ENCODE assay signal across 21 cellular contexts in genomic region chr1:160367516-160367900, GRCh38. TPM values are rescaled to one million over a fixed set of nuclear protein-coding genes. Genes with fewer than 3 reads are reported as not detected.
DNase-seq lines count a peak whose midpoint lies in the region; ATAC-seq, FAIRE-seq and TF ChIP-seq lines count a peak whose summit lies in the region.
"Had no signal": no experiment of that assay in that cellular context is flagged by ENCODE, and none has a peak within 500 bp of the region (broad histone marks: within the 10 kb centered on the region; RNA-seq: fewer than 3 reads in every experiment).

No MANE protein-coding gene starts in this region.

- CTCF ChIA-PET in HepG2 (lab: Yijun Ruan, JAX; ENCODE audit: low intra/inter-chr PET ratio, low total read pairs) = no interaction called here

- H3K36me3 ChIP-seq in HepG2 (replicated peaks in 1 of 2; ENCODE audit: control insufficient read depth in 1 of 2, insufficient read depth in 2 of 2, low read length in 2 of 2) (no peaks in the 10 kb centered on the region), upper lobe of right lung (no peaks in the 10 kb centered on the region)
- H3K36me3 ChIP-seq: BLaER1, HAP-1 had no signal

- no peak for TF ChIP-seq RAD21 in HepG2 (CRISPR knock-in tag; IDR thresholded peaks at IDR 0.05)

- H3K27ac ChIP-seq in HepG2 (ENCODE audit: extremely low read length, insufficient read depth, low read length) (no peak overlapping the region), upper lobe of right lung (no peak overlapping the region)
- H3K27ac ChIP-seq: BLaER1, HL-60 had no signal

- no peaks in the 10 kb centered on the region for H3K27me3 Mint-ChIP-seq in activated T-helper 17 cell treated with anti-CD3 and anti-CD28 coated beads, Interleukin-2, amount 50 U/mL, for 72 hours

- no peak overlapping the region for H3K4me2 ChIP-seq in HepG2 (ENCODE audit: low read depth, low read length)
- H3K4me2 ChIP-seq: BLaER1 had no signal

- intact Hi-C loops in HepG2 (cut with micrococcal nuclease; ENCODE audit: unreplicated experiment) = no loop called here
- intact Hi-C loops in upper lobe of right lung (cut with DNase I) = no loop called here

- no peak overlapping the region for H3K4me3 Mint-ChIP-seq in activated T-helper 17 cell treated with anti-CD3 and anti-CD28 coated beads, Interleukin-2, amount 50 U/mL, for 72 hours
- H3K4me3 Mint-ChIP-seq: CD8-positive, alpha-beta T cell had no signal

- no peaks in the 10 kb centered on the region for H4K20me1 ChIP-seq in HepG2 (ENCODE audit: insufficient read depth, low read length)
- H4K20me1 ChIP-seq: BLaER1 had no signal

- no peak overlapping the region for H3K9ac ChIP-seq in HepG2 (ENCODE audit: insufficient read depth, low read depth, low read length)
- H3K9ac ChIP-seq: BLaER1 had no signal

- H3K36me3 Mint-ChIP-seq in activated T-helper 17 cell treated with anti-CD3 and anti-CD28 coated beads, Interleukin-2, amount 50 U/mL, for 72 hours (ENCODE audit: low read depth) = no peaks in the 10 kb centered on the region
- H3K36me3 Mint-ChIP-seq: CD8-positive, alpha-beta T cell had no signal

- H3K27me3 ChIP-seq in HepG2 (ENCODE audit: control insufficient read depth in 1 of 2, insufficient read depth in 2 of 2, low read length in 2 of 2) = no peaks in the 10 kb centered on the region
- no peaks in the 10 kb centered on the region for H3K27me3 ChIP-seq in upper lobe of right lung
- H3K27me3 ChIP-seq: BLaER1 had no signal

- H3K4me3 ChIP-seq in HepG2 (replicated peaks in 1 of 3; ENCODE audit: insufficient read depth in 1 of 3, low read depth in 2 of 3, low read length in 3 of 3) (no peak overlapping the region), upper lobe of right lung (no peak overlapping the region)
- H3K4me3 ChIP-seq: BLaER1, GM12878, HAP-1 had no signal

- peaks cover 2% of the 10 kb centered on the region for H3K4me1 Mint-ChIP-seq in activated T-helper 17 cell treated with anti-CD3 and anti-CD28 coated beads, Interleukin-2, amount 50 U/mL, for 72 hours

- TF ChIP-seq CTCF in HepG2 (CRISPR knock-in tag; IDR thresholded peaks at IDR 0.05) = no peak
- TF ChIP-seq CTCF in upper lobe of right lung (IDR thresholded peaks at IDR 0.05) = no peak

- no peak for ATAC-seq in activated T-helper 17 cell treated with anti-CD3 and anti-CD28 coated beads, Interleukin-2, amount 50 U/mL, for 72 hours (replicated peaks)
- no peak for ATAC-seq in HepG2
- ATAC-seq in upper lobe of right lung = no peak
- no peak for ATAC-seq in GM21723 (IDR thresholded peaks at IDR 0.05; ENCODE audit: unreplicated experiment)
- ATAC-seq in HG02759 (IDR thresholded peaks at IDR 0.05; ENCODE audit: unreplicated experiment) = no peak
- ATAC-seq: CD8-positive, alpha-beta T cell had no signal

- H3K79me2 ChIP-seq in HepG2 (ENCODE audit: insufficient read depth, low read length) = no peaks in the 10 kb centered on the region

- DNase-seq in activated CD8-positive, alpha-beta memory T cell treated with anti-CD3 and anti-CD28 coated beads for 24 hours = peak; percentile 26
- DNase-seq in activated CD8-positive, alpha-beta memory T cell treated with anti-CD3 and anti-CD28 coated beads, Interleukin-2, amount 50 U/mL, for 4 hours = no peak
- no peak for DNase-seq in HepG2 (ENCODE audit: low spot score)
- peak; percentile 29 for DNase-seq in upper lobe of right lung
- DNase-seq: DND-41, GDM1, MV-4-11, NCI-H1417 treated with DMSO at 0.1 percent for 48 hours, NCI-H1930, SHP77 treated with DMSO at 0.1 percent for 48 hours had no signal

- no peak for TF ChIP-seq POLR2A in HepG2 (IDR thresholded peaks at IDR 0.05; ENCODE audit: insufficient read depth in 1 of 2, low read depth in 2 of 2, low read length in 2 of 2)

- H3K9me3 Mint-ChIP-seq in activated T-helper 17 cell treated with anti-CD3 and anti-CD28 coated beads, Interleukin-2, amount 50 U/mL, for 72 hours = no peaks in the 10 kb centered on the region
- H3K9me3 Mint-ChIP-seq: CD8-positive, alpha-beta T cell had no signal

- TF ChIP-seq EP300 in HepG2 (IDR thresholded peaks at IDR 0.05; ENCODE audit: low read depth in 2 of 2, low read length in 2 of 2) = no peak
- TF ChIP-seq EP300 in HepG2 (CRISPR knock-in tag; IDR thresholded peaks at IDR 0.05; ENCODE audit: borderline replicate concordance) = no peak

- POLR2A ChIA-PET in HepG2 (lab: Yijun Ruan, JAX) = no interaction called here

- BruUV-seq in HepG2 (replicated peaks; lab: Mats Ljungman, UMichigan) = no TSS peak

- no peak overlapping the region for H2AFZ ChIP-seq in HepG2 (ENCODE audit: low read length)

- WGBS in HepG2 (ENCODE audit: low lambda C conversion rate) = 19% methylated on average over 4 of the region's 4 CpGs

- H3K27ac Mint-ChIP-seq in activated T-helper 17 cell treated with anti-CD3 and anti-CD28 coated beads, Interleukin-2, amount 50 U/mL, for 72 hours = peak overlapping the region; percentile 40
- H3K27ac Mint-ChIP-seq: CD8-positive, alpha-beta T cell had no signal

- in situ Hi-C loops in HepG2 (cut with HindIII; ENCODE audit: extremely low pct_ligation_motif_present, low pct_unique_long_range_greater_than_20kb) = no loop called here

- H3K9me3 ChIP-seq in HepG2 (ENCODE audit: low read length) (no peaks in the 10 kb centered on the region), upper lobe of right lung (no peaks in the 10 kb centered on the region)
- H3K9me3 ChIP-seq: BLaER1, HAP-1 had no signal

- peaks cover 9% of the 10 kb centered on the region for H3K4me1 ChIP-seq in HepG2 (ENCODE audit: insufficient read depth, low read length)
- no peaks in the 10 kb centered on the region for H3K4me1 ChIP-seq in upper lobe of right lung

- no peak for FAIRE-seq in HepG2 (lab: Jason Lieb, UNC)
- FAIRE-seq: A204.1, GM12878, HTR-8/SVneo had no signal

RNA-seq across cellular contexts. Expression of gene NHLH1, which starts 0.6 kb away (rescaled TPM):
- 1 to 10 TPM; 1.0 to 1.1 TPM for total RNA-seq in activated T-helper 17 cell treated with anti-CD3 and anti-CD28 coated beads, Interleukin-2, amount 50 U/mL, for 72 hours
- total RNA-seq in HepG2 (2016; rRNA removed; fragmentation: Illumina TruSeq; extraction: Trizol) (0.11 TPM in 1 of 2 replicates, not detected in the other), upper lobe of right lung (not detected)
- total RNA-seq in HepG2 (2016; cell fraction: cytosol; rRNA removed; fragmentation: Illumina TruSeq; extraction: Trizol; ENCODE audit: low read depth) = not detected in 2 replicates
- total RNA-seq in HepG2 (2016; cell fraction: insoluble cytoplasmic fraction; rRNA removed; fragmentation: Illumina TruSeq; extraction: Trizol) = not detected in 2 replicates
- not detected in 2 replicates for total RNA-seq in HepG2 (2016; cell fraction: membrane; rRNA removed; fragmentation: Illumina TruSeq; extraction: Trizol)
- 0.19 and 0.22 TPM in 2 replicates for total RNA-seq in HepG2 (2016; cell fraction: nucleus; rRNA removed; fragmentation: Illumina TruSeq; extraction: Trizol)
- 0.44 and 0.57 TPM in 2 replicates for polyA plus RNA-seq in HepG2 (2011; rRNA removed)
- polyA plus RNA-seq in HepG2 (2011; cell fraction: cytosol; rRNA removed) = 0.15 and 0.19 TPM in 2 replicates
- polyA plus RNA-seq in HepG2 (2011; cell fraction: nucleus; rRNA removed) = 0.93 and 1.1 TPM in 2 replicates
- polyA plus RNA-seq in HepG2 (2012) = 0.19 and 0.24 TPM in 2 replicates
- 0.05 TPM in 1 of 2 replicates, not detected in the other for polyA plus RNA-seq in HepG2 (2016; cell fraction: cytosol; fragmentation: Illumina TruSeq; extraction: Trizol; ENCODE audit: low read depth)
- 0.12 TPM in 1 of 2 replicates, not detected in the other for polyA plus RNA-seq in HepG2 (2016; cell fraction: insoluble cytoplasmic fraction; fragmentation: Illumina TruSeq; extraction: Trizol; ENCODE audit: low read depth)
- not detected in 2 replicates for polyA plus RNA-seq in HepG2 (2016; cell fraction: membrane; fragmentation: Illumina TruSeq; extraction: Trizol; ENCODE audit: low read depth)
- polyA plus RNA-seq in HepG2 (2016; cell fraction: nucleus; fragmentation: Illumina TruSeq; extraction: Trizol; ENCODE audit: insufficient read depth, low read depth) = 1.00 and 1.1 TPM in 2 replicates
- polyA minus RNA-seq in HepG2 (2011; rRNA and poly(A)+ RNA removed; ENCODE audit: low replicate concordance) = 0.52 and 1.1 TPM in 2 replicates
- polyA minus RNA-seq in HepG2 (2011; cell fraction: cytosol; rRNA and poly(A)+ RNA removed) = not detected in 2 replicates
- polyA minus RNA-seq in HepG2 (2011; cell fraction: nucleus; rRNA and poly(A)+ RNA removed) = 0.62 and 0.77 TPM in 2 replicates
- total RNA-seq: RPMI7951 had no signal

RNA-seq across cellular contexts. Expression of gene NCSTN, which starts 24.3 kb away (rescaled TPM):
- total RNA-seq in activated T-helper 17 cell treated with anti-CD3 and anti-CD28 coated beads, Interleukin-2, amount 50 U/mL, for 72 hours = 10 to 100 TPM; 58.7 to 67.4 TPM
- total RNA-seq in HepG2 (2016; rRNA removed; fragmentation: Illumina TruSeq; extraction: Trizol) (27.0 and 44.2 TPM in 2 replicates), upper lobe of right lung (91.9 TPM)
- total RNA-seq in HepG2 (2016; cell fraction: cytosol; rRNA removed; fragmentation: Illumina TruSeq; extraction: Trizol; ENCODE audit: low read depth) = 6.0 and 7.0 TPM in 2 replicates
- total RNA-seq in HepG2 (2016; cell fraction: insoluble cytoplasmic fraction; rRNA removed; fragmentation: Illumina TruSeq; extraction: Trizol) = 27.8 and 48.2 TPM in 2 replicates
- total RNA-seq in HepG2 (2016; cell fraction: membrane; rRNA removed; fragmentation: Illumina TruSeq; extraction: Trizol) = 10.0 and 11.6 TPM in 2 replicates
- 73.4 and 88.5 TPM in 2 replicates for total RNA-seq in HepG2 (2016; cell fraction: nucleus; rRNA removed; fragmentation: Illumina TruSeq; extraction: Trizol)
- polyA plus RNA-seq in HepG2 (2011; rRNA removed) = 247 and 281 TPM in 2 replicates
- 199 and 230 TPM in 2 replicates for polyA plus RNA-seq in HepG2 (2011; cell fraction: cytosol; rRNA removed)
- polyA plus RNA-seq in HepG2 (2011; cell fraction: nucleus; rRNA removed) = 168 and 185 TPM in 2 replicates
- polyA plus RNA-seq in HepG2 (2012) = 96.6 and 115 TPM in 2 replicates
- 5.4 and 7.2 TPM in 2 replicates for polyA plus RNA-seq in HepG2 (2016; cell fraction: cytosol; fragmentation: Illumina TruSeq; extraction: Trizol; ENCODE audit: low read depth)
- 27.4 and 35.6 TPM in 2 replicates for polyA plus RNA-seq in HepG2 (2016; cell fraction: insoluble cytoplasmic fraction; fragmentation: Illumina TruSeq; extraction: Trizol; ENCODE audit: low read depth)
- 12.5 and 18.3 TPM in 2 replicates for polyA plus RNA-seq in HepG2 (2016; cell fraction: membrane; fragmentation: Illumina TruSeq; extraction: Trizol; ENCODE audit: low read depth)
- 159 TPM in 2 replicates for polyA plus RNA-seq in HepG2 (2016; cell fraction: nucleus; fragmentation: Illumina TruSeq; extraction: Trizol; ENCODE audit: insufficient read depth, low read depth)
- 236 and 291 TPM in 2 replicates for polyA minus RNA-seq in HepG2 (2011; rRNA and poly(A)+ RNA removed; ENCODE audit: low replicate concordance)
- polyA minus RNA-seq in HepG2 (2011; cell fraction: cytosol; rRNA and poly(A)+ RNA removed) = 87.7 and 123 TPM in 2 replicates
- 110 and 114 TPM in 2 replicates for polyA minus RNA-seq in HepG2 (2011; cell fraction: nucleus; rRNA and poly(A)+ RNA removed)

RNA-seq across cellular contexts. Expression of gene COPA, which starts 24.5 kb away (rescaled TPM):
- 100 to 1,000 TPM; 136 to 178 TPM for total RNA-seq in activated T-helper 17 cell treated with anti-CD3 and anti-CD28 coated beads, Interleukin-2, amount 50 U/mL, for 72 hours
- total RNA-seq in HepG2 (2016; rRNA removed; fragmentation: Illumina TruSeq; extraction: Trizol) (160 and 218 TPM in 2 replicates), upper lobe of right lung (142 TPM)
- 14.4 and 14.5 TPM in 2 replicates for total RNA-seq in HepG2 (2016; cell fraction: cytosol; rRNA removed; fragmentation: Illumina TruSeq; extraction: Trizol; ENCODE audit: low read depth)
- total RNA-seq in HepG2 (2016; cell fraction: insoluble cytoplasmic fraction; rRNA removed; fragmentation: Illumina TruSeq; extraction: Trizol) = 161 and 205 TPM in 2 replicates
- total RNA-seq in HepG2 (2016; cell fraction: membrane; rRNA removed; fragmentation: Illumina TruSeq; extraction: Trizol) = 31.4 and 36.0 TPM in 2 replicates
- 137 and 150 TPM in 2 replicates for total RNA-seq in HepG2 (2016; cell fraction: nucleus; rRNA removed; fragmentation: Illumina TruSeq; extraction: Trizol)
- polyA plus RNA-seq in HepG2 (2011; rRNA removed) = 166 and 197 TPM in 2 replicates
- 164 and 170 TPM in 2 replicates for polyA plus RNA-seq in HepG2 (2011; cell fraction: cytosol; rRNA removed)
- 117 and 120 TPM in 2 replicates for polyA plus RNA-seq in HepG2 (2011; cell fraction: nucleus; rRNA removed)
- 122 and 147 TPM in 2 replicates for polyA plus RNA-seq in HepG2 (2012)
- polyA plus RNA-seq in HepG2 (2016; cell fraction: cytosol; fragmentation: Illumina TruSeq; extraction: Trizol; ENCODE audit: low read depth) = 7.6 and 8.5 TPM in 2 replicates
- 143 and 144 TPM in 2 replicates for polyA plus RNA-seq in HepG2 (2016; cell fraction: insoluble cytoplasmic fraction; fragmentation: Illumina TruSeq; extraction: Trizol; ENCODE audit: low read depth)
- 17.9 and 21.8 TPM in 2 replicates for polyA plus RNA-seq in HepG2 (2016; cell fraction: membrane; fragmentation: Illumina TruSeq; extraction: Trizol; ENCODE audit: low read depth)
- polyA plus RNA-seq in HepG2 (2016; cell fraction: nucleus; fragmentation: Illumina TruSeq; extraction: Trizol; ENCODE audit: insufficient read depth, low read depth) = 123 and 142 TPM in 2 replicates
- 386 and 397 TPM in 2 replicates for polyA minus RNA-seq in HepG2 (2011; rRNA and poly(A)+ RNA removed; ENCODE audit: low replicate concordance)
- 242 and 256 TPM in 2 replicates for polyA minus RNA-seq in HepG2 (2011; cell fraction: cytosol; rRNA and poly(A)+ RNA removed)
- 217 and 255 TPM in 2 replicates for polyA minus RNA-seq in HepG2 (2011; cell fraction: nucleus; rRNA and poly(A)+ RNA removed)

RNA-seq across cellular contexts. Expression of gene VANGL2, which starts 32.9 kb away (rescaled TPM):
- not detected for total RNA-seq in activated T-helper 17 cell treated with anti-CD3 and anti-CD28 coated beads, Interleukin-2, amount 50 U/mL, for 72 hours
- total RNA-seq in HepG2 (2016; rRNA removed; fragmentation: Illumina TruSeq; extraction: Trizol) = not detected in 2 replicates
- not detected in 2 replicates for total RNA-seq in HepG2 (2016; cell fraction: cytosol; rRNA removed; fragmentation: Illumina TruSeq; extraction: Trizol; ENCODE audit: low read depth)
- 0.02 TPM in 1 of 2 replicates, not detected in the other for total RNA-seq in HepG2 (2016; cell fraction: insoluble cytoplasmic fraction; rRNA removed; fragmentation: Illumina TruSeq; extraction: Trizol)
- total RNA-seq in HepG2 (2016; cell fraction: membrane; rRNA removed; fragmentation: Illumina TruSeq; extraction: Trizol) = 0.03 TPM in 1 of 2 replicates, not detected in the other
- total RNA-seq in HepG2 (2016; cell fraction: nucleus; rRNA removed; fragmentation: Illumina TruSeq; extraction: Trizol) = 0.16 TPM in 1 of 2 replicates, not detected in the other
- 0.09 and 0.18 TPM in 2 replicates for polyA plus RNA-seq in HepG2 (2011; rRNA removed)
- 0.11 and 0.12 TPM in 2 replicates for polyA plus RNA-seq in HepG2 (2011; cell fraction: cytosol; rRNA removed)
- 0.16 and 0.21 TPM in 2 replicates for polyA plus RNA-seq in HepG2 (2011; cell fraction: nucleus; rRNA removed)
- 0.09 TPM in 1 of 2 replicates, not detected in the other for polyA plus RNA-seq in HepG2 (2012)
- not detected in 2 replicates for polyA plus RNA-seq in HepG2 (2016; cell fraction: cytosol; fragmentation: Illumina TruSeq; extraction: Trizol; ENCODE audit: low read depth)
- polyA plus RNA-seq in HepG2 (2016; cell fraction: insoluble cytoplasmic fraction; fragmentation: Illumina TruSeq; extraction: Trizol; ENCODE audit: low read depth) = not detected in 2 replicates
- polyA plus RNA-seq in HepG2 (2016; cell fraction: membrane; fragmentation: Illumina TruSeq; extraction: Trizol; ENCODE audit: low read depth) = 0.03 TPM in 1 of 2 replicates, not detected in the other
- polyA plus RNA-seq in HepG2 (2016; cell fraction: nucleus; fragmentation: Illumina TruSeq; extraction: Trizol; ENCODE audit: insufficient read depth, low read depth) = 0.11 TPM in 2 replicates
- polyA minus RNA-seq in HepG2 (2011; rRNA and poly(A)+ RNA removed; ENCODE audit: low replicate concordance) = 0.10 TPM in 1 of 2 replicates, not detected in the other
- polyA minus RNA-seq in HepG2 (2011; cell fraction: cytosol; rRNA and poly(A)+ RNA removed) = not detected in 2 replicates
- polyA minus RNA-seq in HepG2 (2011; cell fraction: nucleus; rRNA and poly(A)+ RNA removed) = 0.13 TPM in 1 of 2 replicates, not detected in the other
- total RNA-seq in upper lobe of right lung = 6.3 TPM
- total RNA-seq: CD8-positive, alpha-beta T cell had no signal

Comparison
In these comparisons a context has a peak if more than half of its experiments do, and no peak if none do; other contexts are left out.
1. DNase-seq: peak in activated CD8-positive, alpha-beta memory T cell treated with anti-CD3 and anti-CD28 coated beads for 24 hours (single experiment) and upper lobe of right lung (single experiment); none in activated CD8-positive, alpha-beta memory T cell treated with anti-CD3 and anti-CD28 coated beads, Interleukin-2, amount 50 U/mL, for 4 hours (single experiment) and HepG2 (single experiment).